ENCODE assay signal across 11 cellular contexts in the genomic region with DNA sequence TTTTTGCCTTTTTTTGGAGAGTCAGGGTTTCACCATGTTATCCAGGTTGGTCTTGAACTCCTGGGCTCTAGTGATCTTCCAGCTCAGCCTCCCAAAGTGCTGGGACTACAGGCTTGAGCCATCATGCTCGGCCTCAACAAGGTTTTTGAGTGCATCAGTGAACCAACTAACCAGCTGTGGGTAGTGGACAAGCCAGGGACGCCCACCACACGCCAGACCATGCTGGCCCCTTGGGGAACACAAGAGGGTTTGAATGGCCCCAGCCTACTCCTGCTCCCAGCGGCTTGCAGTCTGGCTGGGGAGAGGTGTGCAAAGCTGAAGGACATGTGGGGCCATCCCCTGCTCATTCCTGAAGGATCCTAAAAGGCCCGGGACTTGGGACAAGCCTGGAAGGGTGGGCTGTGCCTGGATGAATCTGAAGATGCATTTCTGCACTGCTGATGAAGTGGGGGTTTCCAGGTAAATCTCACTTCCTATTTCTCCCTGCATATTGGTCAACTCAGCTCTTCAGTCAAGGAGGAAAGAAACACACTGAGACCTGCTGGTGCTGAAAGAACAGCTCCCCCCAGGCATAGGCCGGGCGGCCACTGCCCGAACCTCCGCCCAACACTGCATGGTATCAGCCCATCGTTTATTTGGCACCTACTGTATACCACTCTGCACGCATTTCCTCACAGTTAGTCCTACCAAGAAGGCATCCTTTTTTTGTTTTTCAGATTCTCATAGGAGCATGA. TPM values are rescaled to one million over a fixed set of nuclear protein-coding genes. Genes with fewer than 3 reads are reported as not detected.
DNase-seq lines count a peak whose midpoint lies in the region; ATAC-seq and TF ChIP-seq lines count a peak whose summit lies in the region.
"Had no signal": no experiment of that assay in that cellular context is flagged by ENCODE, and none has a peak within 500 bp of the region (broad histone marks: within the 10 kb centered on the region; RNA-seq: fewer than 3 reads in every experiment).

No MANE protein-coding gene starts in this region.

- POLR2A ChIA-PET in activated CD8-positive, alpha-beta T cell treated with anti-CD3 and anti-CD28 coated beads for 36 hours (lab: Charles Lee) = interaction anchor here (0.7 kb wide), 1 partner anchor 100 kb away, joined by 3 read pairs; no protein-coding TSS in a partner anchor
- POLR2A ChIA-PET in activated CD8-positive, alpha-beta T cell treated with anti-CD3 and anti-CD28 coated beads, Interleukin-2, amount 10 ng/mL, durations not matched to agents 7 days and 5 days (lab: Charles Lee) = no interaction called here
- POLR2A ChIA-PET in HEK293T (lab: Yijun Ruan, JAX) = no interaction called here

- no peaks in the 10 kb centered on the region for H3K4me1 Mint-ChIP-seq in activated CD8-positive, alpha-beta T cell treated with anti-CD3 and anti-CD28 coated beads for 36 hours (ENCODE audit: low read depth)
- no peaks in the 10 kb centered on the region for H3K4me1 Mint-ChIP-seq in activated CD8-positive, alpha-beta T cell treated with anti-CD3 and anti-CD28 coated beads, Interleukin-2, amount 10 ng/mL, durations not matched to agents 7 days and 5 days (ENCODE audit: low read depth)
- H3K4me1 Mint-ChIP-seq in stimulated activated memory B cell treated with anti-CD40 and anti-IgM and Interleukin-4, amounts not matched to agents 10 μg/mL and 1 μg/mL and 100 μg/mL, for 72 hours = peaks cover 8% of the 10 kb centered on the region

- in situ Hi-C loops in brain microvascular endothelial cell (cut with HindIII; ENCODE audit: low pct_ligation_motif_present, low sequenced_read_pairs) = no loop called here

- TF ChIP-seq CTCF in activated CD8-positive, alpha-beta T cell treated with anti-CD3 and anti-CD28 coated beads for 36 hours (IDR thresholded peaks at IDR 0.05) = no peak
- TF ChIP-seq CTCF in brain microvascular endothelial cell (IDR thresholded peaks at IDR 0.05; ENCODE audit: low read depth, low read length, missing control alignments) (no peak), mucosa of descending colon (IDR thresholded peaks at IDR 0.05) (no peak)

- H3K4me3 ChIP-seq in brain microvascular endothelial cell (ENCODE audit: low read depth, low read length) (no peak overlapping the region), mucosa of descending colon (no peak overlapping the region)
- H3K4me3 ChIP-seq: lower lobe of right lung had no signal

- CTCF ChIA-PET in activated CD8-positive, alpha-beta T cell treated with anti-CD3 and anti-CD28 coated beads for 36 hours (lab: Charles Lee) = interaction anchor here (0.6 to 1.1 kb wide), 4 partner anchors 21 to 1858 kb away, joined by 3 to 5 read pairs (median 3); no protein-coding TSS in a partner anchor
- CTCF ChIA-PET in activated CD8-positive, alpha-beta T cell treated with anti-CD3 and anti-CD28 coated beads, Interleukin-2, amount 10 ng/mL, durations not matched to agents 7 days and 5 days (lab: Charles Lee) = interaction anchor here (1.3 kb wide), 1 partner anchor 22 kb away, joined by 3 read pairs; no protein-coding TSS in a partner anchor
- CTCF ChIA-PET in HEK293T (lab: Yijun Ruan, JAX) = interaction anchor here (1.6 kb wide), 1 partner anchor 21 kb away, joined by 4 read pairs; no protein-coding TSS in a partner anchor

- DNase-seq in activated CD8-positive, alpha-beta T cell treated with anti-CD3 and anti-CD28 coated beads for 36 hours = peak; percentile 11
- DNase-seq in activated CD8-positive, alpha-beta T cell treated with anti-CD3 and anti-CD28 coated beads, Interleukin-2, amount 10 ng/mL, durations not matched to agents 7 days and 5 days = no peak
- DNase-seq in HuH-7.5 (ENCODE audit: low spot score) (peak; percentile 59), brain microvascular endothelial cell (peak; percentile 37), HEK293T (ENCODE audit: extremely low spot score) (no peak), AML-193 (lab: John Stamatoyannopoulos, UW) (no peak), mucosa of descending colon (no peak)
- DNase-seq: activated CD8-positive, alpha-beta memory T cell treated with anti-CD3 and anti-CD28 coated beads, Interleukin-2, amount 50 U/mL, for 48 hours; lower lobe of right lung had no signal

- H3K36me3 Mint-ChIP-seq in activated CD8-positive, alpha-beta T cell treated with anti-CD3 and anti-CD28 coated beads for 36 hours (ENCODE audit: low read depth) = no peaks in the 10 kb centered on the region
- H3K36me3 Mint-ChIP-seq in activated CD8-positive, alpha-beta T cell treated with anti-CD3 and anti-CD28 coated beads, Interleukin-2, amount 10 ng/mL, durations not matched to agents 7 days and 5 days (ENCODE audit: low read depth) = no peaks in the 10 kb centered on the region
- no peaks in the 10 kb centered on the region for H3K36me3 Mint-ChIP-seq in stimulated activated memory B cell treated with anti-CD40 and anti-IgM and Interleukin-4, amounts not matched to agents 10 μg/mL and 1 μg/mL and 100 μg/mL, for 72 hours

- H3K4me1 ChIP-seq in mucosa of descending colon (ENCODE audit: low read depth) = no peaks in the 10 kb centered on the region
- H3K4me1 ChIP-seq: lower lobe of right lung had no signal

- H3K9me3 ChIP-seq in mucosa of descending colon = no peaks in the 10 kb centered on the region
- H3K9me3 ChIP-seq: lower lobe of right lung had no signal

- no peak overlapping the region for H3K4me3 Mint-ChIP-seq in activated CD8-positive, alpha-beta T cell treated with anti-CD3 and anti-CD28 coated beads for 36 hours
- no peak overlapping the region for H3K4me3 Mint-ChIP-seq in activated CD8-positive, alpha-beta T cell treated with anti-CD3 and anti-CD28 coated beads, Interleukin-2, amount 10 ng/mL, durations not matched to agents 7 days and 5 days
- H3K4me3 Mint-ChIP-seq in stimulated activated memory B cell treated with anti-CD40 and anti-IgM and Interleukin-4, amounts not matched to agents 10 μg/mL and 1 μg/mL and 100 μg/mL, for 72 hours = no peak overlapping the region
- H3K4me3 Mint-ChIP-seq: dendritic cell treated with granulocyte-macrophage colony-stimulating factor and Interleukin-4, amounts not matched to agents 40 ng/mL and 50 ng/mL, for 4 days had no signal

- H3K27me3 ChIP-seq in brain microvascular endothelial cell (replicated peaks) = no peaks in the 10 kb centered on the region

- no peaks in the 10 kb centered on the region for H3K36me3 ChIP-seq in brain microvascular endothelial cell (replicated peaks)
- no peaks in the 10 kb centered on the region for H3K36me3 ChIP-seq in mucosa of descending colon (ENCODE audit: low read depth)
- H3K36me3 ChIP-seq: lower lobe of right lung had no signal

- no peak for ATAC-seq in activated CD8-positive, alpha-beta T cell treated with anti-CD3 and anti-CD28 coated beads for 36 hours
- no peak for ATAC-seq in activated CD8-positive, alpha-beta T cell treated with anti-CD3 and anti-CD28 coated beads, Interleukin-2, amount 10 ng/mL, durations not matched to agents 7 days and 5 days
- ATAC-seq in stimulated activated memory B cell treated with anti-CD40 and anti-IgM and Interleukin-4, amounts not matched to agents 10 μg/mL and 1 μg/mL and 100 μg/mL, for 72 hours = peak; percentile 90
- no peak for ATAC-seq in mucosa of descending colon

- H3K27me3 Mint-ChIP-seq in activated CD8-positive, alpha-beta T cell treated with anti-CD3 and anti-CD28 coated beads for 36 hours = peaks cover 30% of the 10 kb centered on the region
- H3K27me3 Mint-ChIP-seq in activated CD8-positive, alpha-beta T cell treated with anti-CD3 and anti-CD28 coated beads, Interleukin-2, amount 10 ng/mL, durations not matched to agents 7 days and 5 days (ENCODE audit: low read depth) = peaks cover 14% of the 10 kb centered on the region
- H3K27me3 Mint-ChIP-seq in stimulated activated memory B cell treated with anti-CD40 and anti-IgM and Interleukin-4, amounts not matched to agents 10 μg/mL and 1 μg/mL and 100 μg/mL, for 72 hours = peaks cover 72% of the 10 kb centered on the region

- H3K27ac Mint-ChIP-seq in activated CD8-positive, alpha-beta T cell treated with anti-CD3 and anti-CD28 coated beads for 36 hours = no peak overlapping the region
- H3K27ac Mint-ChIP-seq in activated CD8-positive, alpha-beta T cell treated with anti-CD3 and anti-CD28 coated beads, Interleukin-2, amount 10 ng/mL, durations not matched to agents 7 days and 5 days = no peak overlapping the region
- H3K27ac Mint-ChIP-seq in stimulated activated memory B cell treated with anti-CD40 and anti-IgM and Interleukin-4, amounts not matched to agents 10 μg/mL and 1 μg/mL and 100 μg/mL, for 72 hours = no peak overlapping the region
- H3K27ac Mint-ChIP-seq: dendritic cell treated with granulocyte-macrophage colony-stimulating factor and Interleukin-4, amounts not matched to agents 40 ng/mL and 50 ng/mL, for 4 days had no signal

- no peak overlapping the region for H3K27ac ChIP-seq in brain microvascular endothelial cell
- H3K27ac ChIP-seq: lower lobe of right lung had no signal

- peaks cover 2% of the 10 kb centered on the region for H3K9me3 Mint-ChIP-seq in activated CD8-positive, alpha-beta T cell treated with anti-CD3 and anti-CD28 coated beads for 36 hours
- H3K9me3 Mint-ChIP-seq in activated CD8-positive, alpha-beta T cell treated with anti-CD3 and anti-CD28 coated beads, Interleukin-2, amount 10 ng/mL, durations not matched to agents 7 days and 5 days (ENCODE audit: insufficient read depth) = no peaks in the 10 kb centered on the region
- H3K9me3 Mint-ChIP-seq in stimulated activated memory B cell treated with anti-CD40 and anti-IgM and Interleukin-4, amounts not matched to agents 10 μg/mL and 1 μg/mL and 100 μg/mL, for 72 hours = peaks cover 5% of the 10 kb centered on the region
- H3K9me3 Mint-ChIP-seq: dendritic cell treated with granulocyte-macrophage colony-stimulating factor and Interleukin-4, amounts not matched to agents 40 ng/mL and 50 ng/mL, for 4 days had no signal

- intact Hi-C loops in activated CD8-positive, alpha-beta T cell treated with anti-CD3 and anti-CD28 coated beads for 36 hours (cut with micrococcal nuclease) = no loop called here
- intact Hi-C loops in mucosa of descending colon (cut with DNase I, micrococcal nuclease) = no loop called here

TF ChIP-seq in HEK293T, 16 proteins besides CTCF, POLR2A, EP300 and RAD21 (continues in another document):
- TF ChIP-seq, protein P1, sequence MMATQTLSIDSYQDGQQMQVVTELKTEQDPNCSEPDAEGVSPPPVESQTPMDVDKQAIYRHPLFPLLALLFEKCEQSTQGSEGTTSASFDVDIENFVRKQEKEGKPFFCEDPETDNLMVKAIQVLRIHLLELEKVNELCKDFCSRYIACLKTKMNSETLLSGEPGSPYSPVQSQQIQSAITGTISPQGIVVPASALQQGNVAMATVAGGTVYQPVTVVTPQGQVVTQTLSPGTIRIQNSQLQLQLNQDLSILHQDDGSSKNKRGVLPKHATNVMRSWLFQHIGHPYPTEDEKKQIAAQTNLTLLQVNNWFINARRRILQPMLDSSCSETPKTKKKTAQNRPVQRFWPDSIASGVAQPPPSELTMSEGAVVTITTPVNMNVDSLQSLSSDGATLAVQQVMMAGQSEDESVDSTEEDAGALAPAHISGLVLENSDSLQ (IDR thresholded peaks at IDR 0.05) = no peak
- TF ChIP-seq NFRKB (IDR thresholded peaks at IDR 0.05) (no peak), HDGF (IDR thresholded peaks at IDR 0.05; ENCODE audit: borderline replicate concordance) (no peak)

RNA-seq across cellular contexts. Expression of a gene that starts 6.9 kb away (rescaled TPM):
- total RNA-seq in activated CD8-positive, alpha-beta T cell treated with anti-CD3 and anti-CD28 coated beads for 36 hours = not detected
- total RNA-seq in activated CD8-positive, alpha-beta T cell treated with anti-CD3 and anti-CD28 coated beads, Interleukin-2, amount 10 ng/mL, durations not matched to agents 7 days and 5 days = not detected
- under 1 TPM in 1 of 3 donors, not detected in 2; 0.47 TPM for total RNA-seq in mucosa of descending colon
- total RNA-seq: lower lobe of right lung had no signal

Comparison
In these comparisons a context has a peak if more than half of its experiments do, and no peak if none do; other contexts are left out.
1. DNase-seq: peak in activated CD8-positive, alpha-beta T cell treated with anti-CD3 and anti-CD28 coated beads for 36 hours (single experiment), HuH-7.5 (single experiment) and brain microvascular endothelial cell (single experiment); none in activated CD8-positive, alpha-beta T cell treated with anti-CD3 and anti-CD28 coated beads, Interleukin-2, amount 10 ng/mL, durations not matched to agents 7 days and 5 days (single experiment), HEK293T (single experiment), AML-193 (0 of 2) and mucosa of descending colon (0 of 3).